In the genomic region with DNA sequence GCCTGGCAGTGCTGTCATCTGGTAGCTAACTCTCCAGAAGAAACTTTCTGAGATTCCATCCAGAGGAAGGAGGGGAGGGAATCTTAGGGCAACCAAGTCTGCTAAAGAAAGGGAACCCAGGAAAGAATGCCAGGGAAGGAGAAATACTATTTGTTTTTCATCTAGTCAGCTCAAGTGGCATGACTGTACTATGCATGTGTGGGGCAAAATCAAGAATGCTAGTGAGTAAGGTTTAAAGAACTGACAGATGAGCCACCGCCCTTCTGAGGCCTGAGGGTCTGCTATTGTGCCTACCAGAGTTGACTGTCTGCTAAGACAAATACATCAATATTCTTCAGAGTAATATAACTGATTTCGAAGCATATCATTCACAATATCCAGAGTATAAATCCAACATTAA, we compare ENCODE assay signal across 31 cellular contexts.
"Had no signal": no experiment of that assay in that cellular context is flagged by ENCODE, and none has a peak within 500 bp of the region (broad histone marks: within the 10 kb centered on the region; RNA-seq: fewer than 3 reads in every experiment).

No MANE protein-coding gene starts in this region.

- H3K9ac ChIP-seq: parathyroid adenoma had no signal

- H3K36me3 Mint-ChIP-seq: naive B cell; natural killer cell treated with Interleukin-12 subunit alpha and Interleukin-12 subunit beta and Interleukin-15 and Interleukin-18, amount 100 ng/mL, for 72 hours had no signal

- H3K27me3 Mint-ChIP-seq: naive B cell; natural killer cell treated with Interleukin-12 subunit alpha and Interleukin-12 subunit beta and Interleukin-15 and Interleukin-18, amount 100 ng/mL, for 72 hours; progenitor cell of endocrine pancreas had no signal

- H3K79me2 ChIP-seq: hepatocyte, parathyroid adenoma had no signal

- H3K27ac Mint-ChIP-seq: mesothelial cell of epicardium; naive B cell; natural killer cell treated with Interleukin-12 subunit alpha and Interleukin-12 subunit beta and Interleukin-15 and Interleukin-18, amount 100 ng/mL, for 72 hours; progenitor cell of endocrine pancreas; stimulated activated naive CD8-positive, alpha-beta T cell treated with anti-CD3 and anti-CD28 coated beads, Interleukin-15, amount 100 ng/mL, for 72 hours had no signal

- H3K27me3 ChIP-seq: esophagus squamous epithelium, hepatocyte, left lung, neutrophil, right lobe of liver, suprapubic skin, transverse colon, upper lobe of right lung, uterus had no signal

- H3K4me3 Mint-ChIP-seq: mesothelial cell of epicardium; naive B cell; natural killer cell treated with Interleukin-12 subunit alpha and Interleukin-12 subunit beta and Interleukin-15 and Interleukin-18, amount 100 ng/mL, for 72 hours; neural crest cell; stimulated activated naive CD8-positive, alpha-beta T cell treated with anti-CD3 and anti-CD28 coated beads, Interleukin-15, amount 100 ng/mL, for 72 hours had no signal

- H3K4me1 Mint-ChIP-seq: naive B cell; neural crest cell; stimulated activated naive CD8-positive, alpha-beta T cell treated with anti-CD3 and anti-CD28 coated beads, Interleukin-15, amount 100 ng/mL, for 72 hours had no signal

- H3K9me3 ChIP-seq: esophagus squamous epithelium, left lung, mucosa of descending colon, neutrophil, right lobe of liver, suprapubic skin, transverse colon, upper lobe of right lung, uterus had no signal

- H3K4me1 ChIP-seq: esophagus squamous epithelium, left lung, parathyroid adenoma, right lobe of liver, suprapubic skin, transverse colon, upper lobe of right lung, uterus had no signal

- H3K4me2 ChIP-seq: hepatocyte, smooth muscle cell had no signal

- H3K4me3 ChIP-seq: esophagus squamous epithelium, hepatocyte, left lung, mucosa of descending colon, right lobe of liver, smooth muscle cell, suprapubic skin, transverse colon, upper lobe of right lung, uterus had no signal

- H3K36me3 ChIP-seq: esophagus squamous epithelium, right lobe of liver, suprapubic skin, transverse colon, upper lobe of right lung, uterus had no signal

- FAIRE-seq: endothelial cell of umbilical vein, frontal cortex, kidney had no signal

- H3K27ac ChIP-seq: esophagus squamous epithelium, hepatocyte, left lung, neutrophil, parathyroid adenoma, right lobe of liver, suprapubic skin, transverse colon, upper lobe of right lung, uterus had no signal

- H2AFZ ChIP-seq: hepatocyte, parathyroid adenoma had no signal

- ATAC-seq: left cardiac atrium; left lung; mucosa of descending colon; natural killer cell treated with Interleukin-12 subunit alpha and Interleukin-12 subunit beta and Interleukin-15 and Interleukin-18, amount 100 ng/mL, for 72 hours; right lobe of liver; stimulated activated naive CD8-positive, alpha-beta T cell treated with anti-CD3 and anti-CD28 coated beads, Interleukin-15, amount 100 ng/mL, for 72 hours; upper lobe of right lung had no signal

- DNase-seq: cortex of kidney; effector memory CD4-positive, alpha-beta T cell; erythroblast; esophagus squamous epithelium; kidney; left cardiac atrium; left lung; mesenchymal stem cell; mucosa of descending colon; naive B cell; right lobe of liver; stimulated activated CD4-positive, alpha-beta T cell treated with anti-CD3 and anti-CD28 coated beads, Interleukin-12 subunit alpha, Interleukin-12 subunit beta, amount 100 ng/mL, for 4 hours; stimulated activated CD4-positive, alpha-beta T cell treated with anti-CD3 and anti-CD28 coated beads, Interleukin-1b, Interleukin-23, amount 100 ng/mL, for 48 hours; stimulated activated CD4-positive, alpha-beta T cell treated with anti-CD3 and anti-CD28 coated beads, Interleukin-4, amount 100 ng/mL, for 1 hour; stimulated activated CD8-positive, alpha-beta memory T cell treated with anti-CD3 and anti-CD28 coated beads, Interleukin-4, amount 100 ng/mL, for 48 hours; stimulated activated naive CD4-positive, alpha-beta T cell; stimulated activated naive CD8-positive, alpha-beta T cell treated with anti-CD3 and anti-CD28 coated beads, Interleukin-15, amount 100 ng/mL, for 72 hours; transverse colon; upper lobe of right lung; uterus had no signal
